ENCODE assay signal across 2 cellular contexts in the genomic region with DNA sequence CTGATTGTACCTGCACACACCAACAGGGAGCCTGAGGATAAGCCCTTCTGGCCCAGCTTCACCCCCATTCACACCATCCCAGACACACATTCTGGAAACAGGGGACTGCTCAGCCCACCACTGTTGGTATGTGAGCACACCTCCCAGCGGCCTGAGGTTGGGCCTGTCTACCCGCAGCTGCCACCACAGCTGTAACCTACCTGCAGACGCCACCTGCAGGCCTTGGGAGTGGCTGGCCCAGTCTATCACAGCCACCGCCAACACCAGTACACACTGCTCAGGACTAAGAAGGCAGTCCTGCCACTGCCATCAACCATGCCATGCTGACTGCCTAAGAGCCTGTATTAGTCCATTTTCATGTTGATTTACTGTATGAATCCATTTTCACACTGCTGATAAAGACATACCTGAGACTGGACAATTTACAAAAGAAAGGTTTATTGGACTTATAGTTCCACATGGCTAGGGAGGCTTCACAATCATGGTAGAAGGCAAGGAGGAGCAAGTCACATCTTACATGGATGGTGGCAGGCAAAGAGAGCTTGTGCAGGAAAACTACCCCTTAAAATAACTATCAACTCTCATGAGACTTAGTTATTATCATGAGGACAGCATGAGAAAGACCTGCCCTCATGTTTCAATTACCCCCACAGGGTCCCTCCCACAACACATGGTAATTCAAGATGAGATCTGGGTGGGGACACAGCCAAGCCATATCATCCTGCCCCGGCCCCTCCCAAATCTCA.
TF ChIP-seq lines count a peak whose summit lies in the region.

No MANE protein-coding gene starts in this region.

TF ChIP-seq in HCT116, 20 proteins besides CTCF, POLR2A, EP300 and RAD21:
- TF ChIP-seq ZFX (IDR thresholded peaks at IDR 0.05) (no peak), CEBPB (IDR thresholded peaks at IDR 0.05; ENCODE audit: low read depth) (no peak), JUND (IDR thresholded peaks at IDR 0.05) (no peak), ZNF274 (IDR thresholded peaks at IDR 0.05; ENCODE audit: low read depth, low read length) (no peak), ELF1 (IDR thresholded peaks at IDR 0.05; ENCODE audit: borderline replicate concordance, low read depth) (no peak), TCF7L2 (IDR thresholded peaks at IDR 0.05; ENCODE audit: borderline replicate concordance, extremely low read depth, insufficient read depth, insufficient read length) (no peak), POLR2AphosphoS5 (IDR thresholded peaks at IDR 0.05; ENCODE audit: low read depth, low read length) (no peak)

TF ChIP-seq in SK-N-SH, 30 proteins besides CTCF, POLR2A, EP300 and RAD21:
- TF ChIP-seq EZH2phosphoT487 (IDR thresholded peaks at IDR 0.05; ENCODE audit: borderline replicate concordance, low read depth) (no peak), JUND (IDR thresholded peaks at IDR 0.05) (no peak), YY1 (IDR thresholded peaks at IDR 0.05; ENCODE audit: low read depth) (no peak), FOXJ3 (CRISPR knock-in tag; IDR thresholded peaks at IDR 0.05) (no peak), FOXM1 (IDR thresholded peaks at IDR 0.05; ENCODE audit: low read depth) (no peak), GATA2 (CRISPR knock-in tag; IDR thresholded peaks at IDR 0.05) (no peak), NFIC (IDR thresholded peaks at IDR 0.05; ENCODE audit: borderline replicate concordance) (no peak), CHD2 (IDR thresholded peaks at IDR 0.05; ENCODE audit: low read length, partially characterized antibody) (no peak), MEF2A (IDR thresholded peaks at IDR 0.05; ENCODE audit: borderline replicate concordance, low read depth) (no peak), TEAD4 (IDR thresholded peaks at IDR 0.05; ENCODE audit: borderline replicate concordance, insufficient read depth) (no peak), SMC3 (IDR thresholded peaks at IDR 0.05; ENCODE audit: low read depth, low read length) (no peak), TAF1 (IDR thresholded peaks at IDR 0.05; ENCODE audit: borderline replicate concordance, low read depth, low read length) (no peak)
- TF ChIP-seq, protein P1, sequence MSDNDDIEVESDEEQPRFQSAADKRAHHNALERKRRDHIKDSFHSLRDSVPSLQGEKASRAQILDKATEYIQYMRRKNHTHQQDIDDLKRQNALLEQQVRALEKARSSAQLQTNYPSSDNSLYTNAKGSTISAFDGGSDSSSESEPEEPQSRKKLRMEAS (IDR thresholded peaks at IDR 0.05; ENCODE audit: low read depth) = no peak
- TF ChIP-seq, protein P2, sequence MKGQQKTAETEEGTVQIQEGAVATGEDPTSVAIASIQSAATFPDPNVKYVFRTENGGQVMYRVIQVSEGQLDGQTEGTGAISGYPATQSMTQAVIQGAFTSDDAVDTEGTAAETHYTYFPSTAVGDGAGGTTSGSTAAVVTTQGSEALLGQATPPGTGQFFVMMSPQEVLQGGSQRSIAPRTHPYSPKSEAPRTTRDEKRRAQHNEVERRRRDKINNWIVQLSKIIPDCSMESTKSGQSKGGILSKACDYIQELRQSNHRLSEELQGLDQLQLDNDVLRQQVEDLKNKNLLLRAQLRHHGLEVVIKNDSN (IDR thresholded peaks at IDR 0.05; ENCODE audit: borderline replicate concordance, low read depth) = no peak
- TF ChIP-seq, protein P3, sequence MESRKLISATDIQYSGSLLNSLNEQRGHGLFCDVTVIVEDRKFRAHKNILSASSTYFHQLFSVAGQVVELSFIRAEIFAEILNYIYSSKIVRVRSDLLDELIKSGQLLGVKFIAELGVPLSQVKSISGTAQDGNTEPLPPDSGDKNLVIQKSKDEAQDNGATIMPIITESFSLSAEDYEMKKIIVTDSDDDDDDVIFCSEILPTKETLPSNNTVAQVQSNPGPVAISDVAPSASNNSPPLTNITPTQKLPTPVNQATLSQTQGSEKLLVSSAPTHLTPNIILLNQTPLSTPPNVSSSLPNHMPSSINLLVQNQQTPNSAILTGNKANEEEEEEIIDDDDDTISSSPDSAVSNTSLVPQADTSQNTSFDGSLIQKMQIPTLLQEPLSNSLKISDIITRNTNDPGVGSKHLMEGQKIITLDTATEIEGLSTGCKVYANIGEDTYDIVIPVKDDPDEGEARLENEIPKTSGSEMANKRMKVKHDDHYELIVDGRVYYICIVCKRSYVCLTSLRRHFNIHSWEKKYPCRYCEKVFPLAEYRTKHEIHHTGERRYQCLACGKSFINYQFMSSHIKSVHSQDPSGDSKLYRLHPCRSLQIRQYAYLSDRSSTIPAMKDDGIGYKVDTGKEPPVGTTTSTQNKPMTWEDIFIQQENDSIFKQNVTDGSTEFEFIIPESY (IDR thresholded peaks at IDR 0.05; ENCODE audit: borderline replicate concordance, low read depth) = no peak
